ENCODE assay signal across 19 cellular contexts in the genomic region with DNA sequence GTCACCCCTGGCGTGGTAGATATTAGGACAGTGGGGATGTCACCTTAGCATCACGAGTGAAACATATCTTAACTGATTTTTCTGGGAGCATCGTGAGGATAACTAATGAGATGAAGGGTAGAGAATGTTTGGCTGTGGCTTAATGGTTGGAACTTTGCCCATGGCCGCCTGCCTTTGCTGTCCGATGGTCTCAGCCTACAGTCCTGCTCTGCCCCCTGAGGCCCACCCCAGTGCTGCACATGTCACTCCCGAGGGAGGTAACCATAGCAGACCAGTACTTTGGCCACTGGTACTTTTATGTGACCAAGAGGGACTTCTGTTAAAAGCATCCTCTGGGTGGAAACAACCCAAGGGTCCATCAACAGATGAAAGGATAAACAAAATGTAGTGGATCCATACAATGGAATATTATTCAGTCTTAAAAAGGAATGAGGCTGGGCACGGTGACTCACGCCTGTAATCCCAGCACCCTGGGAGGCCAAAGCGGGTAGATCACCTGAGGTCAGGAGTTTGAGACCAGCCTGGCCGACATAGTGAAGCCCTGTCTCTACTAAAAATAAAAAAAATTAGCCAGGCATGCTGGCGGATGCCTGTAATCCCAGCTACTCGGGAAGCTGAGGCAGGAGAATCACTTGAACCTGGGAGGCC. TPM values are rescaled to one million over a fixed set of nuclear protein-coding genes. Genes with fewer than 3 reads are reported as not detected.
DNase-seq lines count a peak whose midpoint lies in the region; ATAC-seq, FAIRE-seq and TF ChIP-seq lines count a peak whose summit lies in the region.
"Had no signal": no experiment of that assay in that cellular context is flagged by ENCODE, and none has a peak within 500 bp of the region (broad histone marks: within the 10 kb centered on the region; RNA-seq: fewer than 3 reads in every experiment).

No MANE protein-coding gene starts in this region.

- peaks cover 21% of the 10 kb centered on the region for H3K4me1 ChIP-seq in IMR-90 (ENCODE audit: control insufficient read depth, insufficient read depth, low read length)
- peaks cover 46% of the 10 kb centered on the region for H3K4me1 ChIP-seq in effector memory CD4-positive, alpha-beta T cell (ENCODE audit: control insufficient read depth, insufficient read depth, low read length, poor library complexity, severe bottlenecking)

- in situ Hi-C loops in IMR-90 (cut with MboI; ENCODE audit: low sequenced_read_pairs) = no loop called here

- no peak for TF ChIP-seq RAD21 in IMR-90 (IDR thresholded peaks at IDR 0.05; ENCODE audit: low read length)

- H2BK15ac ChIP-seq in IMR-90 (ENCODE audit: low read depth, low read length) = no peak overlapping the region; the same call in 2 of the 3 replicates

- H3K79me1 ChIP-seq in IMR-90 (ENCODE audit: low read depth in 1 of 2, low read length in 2 of 2) = peaks cover 39 to 67% of the 10 kb centered on the region in 2 experiments

- H3K9me1 ChIP-seq in IMR-90 (ENCODE audit: insufficient read depth, low read length) = peaks cover 21% of the 10 kb centered on the region

- intact Hi-C loops in activated naive CD4-positive, alpha-beta T cell treated with anti-CD3 and anti-CD28 coated beads for 36 hours (cut with micrococcal nuclease) = loop anchor here (5.0 kb wide), 1 partner anchor 41 kb away; no protein-coding TSS in a partner anchor
- intact Hi-C loops in IMR-90 (cut with micrococcal nuclease) = no loop called here

- peak overlapping the region; percentile 9; the same call in 1 of the 2 replicates for H3K4ac ChIP-seq in IMR-90 (ENCODE audit: low read depth, low read length)

- CTCF ChIA-PET in activated naive CD4-positive, alpha-beta T cell treated with anti-CD3 and anti-CD28 coated beads for 36 hours (lab: Charles Lee) = interaction anchor here (0.6 kb wide), 2 partner anchors 121 to 129 kb away, joined by 3 to 4 read pairs; no protein-coding TSS in a partner anchor
- CTCF ChIA-PET in IMR-90 (lab: Yijun Ruan, JAX) = no interaction called here

- H3K14ac ChIP-seq in IMR-90 (replicated peaks; ENCODE audit: low read depth, low read length) = no peak overlapping the region

- H3K9me3 ChIP-seq in IMR-90 (ENCODE audit: control insufficient read depth, insufficient read depth, low read length) = no peaks in the 10 kb centered on the region
- no peaks in the 10 kb centered on the region for H3K9me3 ChIP-seq in effector memory CD4-positive, alpha-beta T cell (ENCODE audit: control insufficient read depth, low read length)
- H3K9me3 ChIP-seq: adrenal gland, colonic mucosa, tibial nerve had no signal

- TF ChIP-seq CTCF in IMR-90 (conservative IDR thresholded peaks at IDR 0.05; ENCODE audit: low read depth, low read length) = no peak

- H3K4me3 ChIP-seq in IMR-90 (ENCODE audit: insufficient read depth, low read depth, low read length) = no peak overlapping the region
- no peak overlapping the region for H3K4me3 ChIP-seq in effector memory CD4-positive, alpha-beta T cell (ENCODE audit: insufficient read depth, low read depth, low read length, poor library complexity, severe bottlenecking)
- H3K4me3 ChIP-seq: adrenal gland, colonic mucosa, hepatocyte, SK-N-MC, tibial nerve had no signal

- peak overlapping the region; percentile 32 for H3K27ac Mint-ChIP-seq in activated naive CD4-positive, alpha-beta T cell treated with anti-CD3 and anti-CD28 coated beads for 36 hours
- peak overlapping the region; percentile 37 for H3K27ac Mint-ChIP-seq in stimulated activated effector memory CD8-positive, alpha-beta T cell treated with anti-CD3 and anti-CD28 coated beads, Interleukin-12 subunit alpha, Interleukin-12 subunit beta, amount 100 ng/mL, for 72 hours

- no peak overlapping the region for H3K9ac ChIP-seq in IMR-90 (ENCODE audit: low read depth, low read length)

- H4K8ac ChIP-seq in IMR-90 (ENCODE audit: low read depth in 2 of 2, low read length in 2 of 2) = no peak overlapping the region

- dilution Hi-C loops in IMR-90 (cut with HindIII; ENCODE audit: low sequenced_read_pairs, unreplicated experiment) = no loop called here

- no peak overlapping the region; the same call in 1 of the 2 replicates for H2AK5ac ChIP-seq in IMR-90 (ENCODE audit: low read depth, low read length)

- H3K23ac ChIP-seq in IMR-90 (ENCODE audit: low read depth, low read length) = no peak overlapping the region

- H2AK9ac ChIP-seq in IMR-90 (replicated peaks; ENCODE audit: low read depth, low read length, poor library complexity) = no peak overlapping the region

- no peak overlapping the region for H4K91ac ChIP-seq in IMR-90 (ENCODE audit: insufficient read depth, low read depth, low read length)

- H3K4me1 Mint-ChIP-seq in activated naive CD4-positive, alpha-beta T cell treated with anti-CD3 and anti-CD28 coated beads for 36 hours (ENCODE audit: low read depth) = peaks cover 66% of the 10 kb centered on the region
- H3K4me1 Mint-ChIP-seq in stimulated activated effector memory CD8-positive, alpha-beta T cell treated with anti-CD3 and anti-CD28 coated beads, Interleukin-12 subunit alpha, Interleukin-12 subunit beta, amount 100 ng/mL, for 72 hours = peaks cover 58% of the 10 kb centered on the region

- no peak overlapping the region for H3K56ac ChIP-seq in IMR-90 (ENCODE audit: extremely low read depth, insufficient read depth, low read length)

- peaks cover 34% of the 10 kb centered on the region for H3K36me3 Mint-ChIP-seq in activated naive CD4-positive, alpha-beta T cell treated with anti-CD3 and anti-CD28 coated beads for 36 hours (ENCODE audit: low read depth)
- peaks cover 95% of the 10 kb centered on the region for H3K36me3 Mint-ChIP-seq in stimulated activated effector memory CD8-positive, alpha-beta T cell treated with anti-CD3 and anti-CD28 coated beads, Interleukin-12 subunit alpha, Interleukin-12 subunit beta, amount 100 ng/mL, for 72 hours

- no TSS peak for BruUV-seq in IMR-90 (replicated peaks; lab: Mats Ljungman, UMichigan)

- 93% methylated on average over 5 of the region's 12 CpGs; no CpG with 5 or more reads in 1 of the 2 experiments for WGBS in IMR-90 (ENCODE audit: extremely low coverage in 2 of 2, insufficient read length in 1 of 2), 2 experiments

- H3K4me3 Mint-ChIP-seq in activated naive CD4-positive, alpha-beta T cell treated with anti-CD3 and anti-CD28 coated beads for 36 hours = no peak overlapping the region
- no peak overlapping the region for H3K4me3 Mint-ChIP-seq in stimulated activated effector memory CD8-positive, alpha-beta T cell treated with anti-CD3 and anti-CD28 coated beads, Interleukin-12 subunit alpha, Interleukin-12 subunit beta, amount 100 ng/mL, for 72 hours

- DNase-seq in activated naive CD4-positive, alpha-beta T cell treated with anti-CD3 and anti-CD28 coated beads for 36 hours = no peak
- no peak for DNase-seq in activated naive CD4-positive, alpha-beta T cell treated with anti-CD3 and anti-CD28 coated beads, Interleukin-2, amount 50 U/mL, for 16 hours
- no peak for DNase-seq in IMR-90
- DNase-seq in effector memory CD4-positive, alpha-beta T cell = no peak
- DNase-seq in stimulated activated effector memory CD8-positive, alpha-beta T cell treated with anti-CD3 and anti-CD28 coated beads, Interleukin-12 subunit alpha, Interleukin-12 subunit beta, amount 100 ng/mL, for 72 hours (ENCODE audit: low spot score in 2 of 2) = no peak
- DNase-seq in HTR-8/SVneo (ENCODE audit: insufficient read length, low spot score) = no peak
- no peak for DNase-seq in NAMALWA (ENCODE audit: low spot score)
- DNase-seq: activated CD8-positive, alpha-beta memory T cell treated with anti-CD3 and anti-CD28 coated beads, Interleukin-2, amount 50 U/mL, for 4 hours; adrenal gland; colonic mucosa; NCI-H1930; NCI-H510A; OCI-M1 had no signal

- H3K4me2 ChIP-seq in IMR-90 (ENCODE audit: low read depth, low read length) = no peak overlapping the region
- H3K4me2 ChIP-seq: hepatocyte had no signal

- H2BK120ac ChIP-seq in IMR-90 (ENCODE audit: low read depth, low read length) = no peak overlapping the region

- H2BK20ac ChIP-seq in IMR-90 (ENCODE audit: low read depth, low read length) = no peak overlapping the region

- TF ChIP-seq POLR2A in IMR-90 (IDR thresholded peaks at IDR 0.05; ENCODE audit: low read depth, low read length) = no peak

- no peaks in the 10 kb centered on the region for H3K27me3 ChIP-seq in IMR-90 (ENCODE audit: control insufficient read depth, insufficient read depth, low read length)
- no peaks in the 10 kb centered on the region for H3K27me3 ChIP-seq in effector memory CD4-positive, alpha-beta T cell (replicated peaks; ENCODE audit: control insufficient read depth, insufficient read depth, low read length, poor library complexity, severe bottlenecking)
- H3K27me3 ChIP-seq: adrenal gland, colonic mucosa, hepatocyte, tibial nerve had no signal

- peaks cover 3% of the 10 kb centered on the region; the same call in 1 of the 2 replicates for H3K36me3 ChIP-seq in IMR-90 (ENCODE audit: control insufficient read depth, insufficient read depth, low read length)
- H3K36me3 ChIP-seq in effector memory CD4-positive, alpha-beta T cell (ENCODE audit: control insufficient read depth, insufficient read depth, low read length) = peaks cover 9% of the 10 kb centered on the region
- H3K36me3 ChIP-seq: colonic mucosa had no signal

- H2BK5ac ChIP-seq in IMR-90 (ENCODE audit: low read depth, low read length, poor library complexity, severe bottlenecking) = no peak overlapping the region

- no peak overlapping the region for H2AFZ ChIP-seq in IMR-90 (replicated peaks; ENCODE audit: low read length, poor library complexity)
- H2AFZ ChIP-seq: hepatocyte had no signal

- no peaks in the 10 kb centered on the region for H3K27me3 Mint-ChIP-seq in activated naive CD4-positive, alpha-beta T cell treated with anti-CD3 and anti-CD28 coated beads for 36 hours (ENCODE audit: low read depth)

- H3K18ac ChIP-seq in IMR-90 (ENCODE audit: low read depth, low read length) = no peak overlapping the region

- no peak overlapping the region for H4K5ac ChIP-seq in IMR-90 (ENCODE audit: low read depth, low read length)

- ATAC-seq in IMR-90 (ENCODE audit: low read depth) (no peak), HG03025 (IDR thresholded peaks at IDR 0.05; ENCODE audit: low FRiP score, unreplicated experiment) (no peak)
- no peak for ATAC-seq in stimulated activated effector memory CD8-positive, alpha-beta T cell treated with anti-CD3 and anti-CD28 coated beads, Interleukin-12 subunit alpha, Interleukin-12 subunit beta, amount 100 ng/mL, for 72 hours
- ATAC-seq: esophagus mucosa had no signal

- POLR2A ChIA-PET in IMR-90 (lab: Charles Lee; ENCODE audit: unreplicated experiment) = no interaction called here

- H3K27ac ChIP-seq in IMR-90 (ENCODE audit: insufficient read depth, low read length) = no peak overlapping the region
- peak overlapping the region; percentile 25 for H3K27ac ChIP-seq in effector memory CD4-positive, alpha-beta T cell (ENCODE audit: insufficient read depth, low read length, poor library complexity, severe bottlenecking)
- H3K27ac ChIP-seq: adrenal gland, colonic mucosa, hepatocyte, SK-N-MC, tibial nerve had no signal

- peaks cover 43% of the 10 kb centered on the region for H4K20me1 ChIP-seq in IMR-90 (ENCODE audit: insufficient read depth, low read length)

- no peak for FAIRE-seq in HTR-8/SVneo (lab: Jason Lieb, UNC)
- FAIRE-seq: GM18507 had no signal

- H3K9me3 Mint-ChIP-seq in activated naive CD4-positive, alpha-beta T cell treated with anti-CD3 and anti-CD28 coated beads for 36 hours = peaks cover 7% of the 10 kb centered on the region
- no peaks in the 10 kb centered on the region for H3K9me3 Mint-ChIP-seq in stimulated activated effector memory CD8-positive, alpha-beta T cell treated with anti-CD3 and anti-CD28 coated beads, Interleukin-12 subunit alpha, Interleukin-12 subunit beta, amount 100 ng/mL, for 72 hours

RNA-seq across cellular contexts. Expression of a gene that starts 58.4 kb away (rescaled TPM):
- not detected for total RNA-seq in activated naive CD4-positive, alpha-beta T cell treated with anti-CD3 and anti-CD28 coated beads for 36 hours
- total RNA-seq in IMR-90 (2012; rRNA removed) = not detected in 2 replicates
- not detected in 2 replicates for polyA plus RNA-seq in IMR-90 (2012; rRNA removed)
- 0.03 TPM in 1 of 2 replicates, not detected in the other for polyA plus RNA-seq in IMR-90 (2012; cell fraction: cytosol; rRNA removed)
- not detected in 2 replicates for polyA plus RNA-seq in IMR-90 (2012; cell fraction: nucleus; rRNA removed; ENCODE audit: low replicate concordance)
- polyA plus RNA-seq: hepatocyte had no signal
